In the genomic region with DNA sequence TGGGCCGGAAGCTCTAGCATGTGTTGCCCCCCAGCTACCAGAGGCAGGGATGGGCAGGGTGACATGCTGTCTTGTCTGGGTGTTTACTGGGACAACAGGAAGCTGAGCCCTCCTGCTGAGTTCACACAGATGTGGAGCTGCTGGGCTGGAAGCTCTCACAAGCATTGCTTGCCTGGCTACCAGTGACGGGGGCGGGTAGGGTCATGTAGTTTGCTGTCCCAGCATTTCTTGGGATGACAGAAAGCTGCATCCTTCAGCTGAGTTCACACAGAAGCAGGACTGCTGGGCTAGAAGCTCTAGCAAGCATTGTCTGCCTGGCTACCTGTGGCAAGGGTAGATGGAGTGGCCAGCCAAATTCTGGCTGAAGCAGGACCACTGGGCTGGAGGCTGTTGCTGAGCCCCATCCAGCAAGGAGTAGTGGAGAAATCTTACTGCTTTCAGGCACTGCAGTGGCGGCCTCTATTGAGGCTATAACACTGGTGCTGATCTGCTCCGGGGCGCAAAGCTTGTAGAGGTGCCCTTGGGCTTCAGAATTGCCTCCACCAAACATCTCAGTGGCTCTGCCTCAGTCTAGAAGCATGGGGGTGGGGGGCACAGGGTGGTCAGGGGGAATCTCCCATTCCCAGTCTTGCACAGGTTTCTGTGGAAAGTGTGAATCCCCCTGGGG, we compare ENCODE assay signal across 19 cellular contexts. TPM values are rescaled to one million over a fixed set of nuclear protein-coding genes. Genes with fewer than 3 reads are reported as not detected.
DNase-seq lines count a peak whose midpoint lies in the region; ATAC-seq, FAIRE-seq and TF ChIP-seq lines count a peak whose summit lies in the region.
"Had no signal": no experiment of that assay in that cellular context is flagged by ENCODE, and none has a peak within 500 bp of the region (broad histone marks: within the 10 kb centered on the region; RNA-seq: fewer than 3 reads in every experiment).

No MANE protein-coding gene starts in this region.

- DNase-seq in ELF-1 (ENCODE audit: low read depth, low spot score) (peak; percentile 72), GM12878 (ENCODE audit: low read depth, low spot score) (no peak), left lung (no peak), glutamatergic neuron (no peak), NAMALWA (ENCODE audit: low spot score) (no peak)
- DNase-seq: activated CD4-positive, alpha-beta T cell treated with anti-CD3 and anti-CD28 coated beads for 1 hour; activated T-cell treated with anti-CD3 and anti-CD28 coated beads for 4 hours; CD4-positive, CD25-positive, alpha-beta regulatory T cell; effector memory CD8-positive, alpha-beta T cell; NCI-H1092; NK-92 treated with Interleukin-12 subunit alpha and Interleukin-12 subunit beta, amount 100 ng/mL, for 24 hours; SHP77 treated with DMSO at 0.1 percent for 48 hours; stimulated activated CD4-positive, alpha-beta T cell treated with anti-CD3 and anti-CD28 coated beads, Interleukin-1b, Interleukin-23, amount 100 ng/mL, for 48 hours; testis had no signal

- peaks cover 63% of the 10 kb centered on the region for H3K79me2 ChIP-seq in GM12878 (ENCODE audit: control insufficient read depth, insufficient read depth, low read length)

- H3K4me1 ChIP-seq in BLaER1 treated with 17β-estradiol and CSF1 and Interleukin-3, amounts not matched to agents 10 nM and 100 nM, result peaks cover 7 to 20% (median 11%) of the 10 kb centered on the region in 10 experiments; a peak in 15 of 20 replicates
- H3K4me1 ChIP-seq in GM12878 (ENCODE audit: control insufficient read depth, insufficient read depth, low read length) (no peaks in the 10 kb centered on the region), left lung (peaks cover 0 to 33% of the 10 kb centered on the region in 2 donors)
- H3K4me1 ChIP-seq: testis had no signal

- H3K9me3 Mint-ChIP-seq in glutamatergic neuron (ENCODE audit: unreplicated experiment), result peaks cover 7% of the 10 kb centered on the region

- SMC1A ChIA-PET in GM12878 (lab: Charles Lee; ENCODE audit: uncharacterized antibody, unreplicated experiment), result interaction anchor here (2.3 kb wide), 1 partner anchor 12 kb away, joined by 7 read pairs; no protein-coding TSS in a partner anchor

- peaks cover 11 to 74% (median 22%) of the 10 kb centered on the region in 11 experiments; a peak in 18 of 22 replicates for H4K20me1 ChIP-seq in BLaER1 treated with 17β-estradiol and CSF1 and Interleukin-3, amounts not matched to agents 10 nM and 100 nM
- no peaks in the 10 kb centered on the region for H4K20me1 ChIP-seq in GM12878 (ENCODE audit: control insufficient read depth, insufficient read depth)

- no peak overlapping the region for H3K4me3 ChIP-seq in BLaER1 treated with 17β-estradiol and CSF1 and Interleukin-3, amounts not matched to agents 10 nM and 100 nM
- H3K4me3 ChIP-seq in GM12878 (no peak overlapping the region), left lung (no peak overlapping the region)
- H3K4me3 ChIP-seq: testis had no signal

- peak overlapping the region in 3 of 11 experiments; percentile 9 to 32 (median 16); a peak in 3 of 22 replicates for H3K27ac ChIP-seq in BLaER1 treated with 17β-estradiol and CSF1 and Interleukin-3, amounts not matched to agents 10 nM and 100 nM
- H3K27ac ChIP-seq in GM12878 (ENCODE audit: control insufficient read depth, insufficient read depth) (no peak overlapping the region), left lung (no peak overlapping the region)
- H3K27ac ChIP-seq: testis had no signal

- intact Hi-C loops in GM12878 (cut with micrococcal nuclease; ENCODE audit: unreplicated experiment), result no loop called here
- intact Hi-C loops in left lung (cut with DNase I), result no loop called here

- peaks cover 10% of the 10 kb centered on the region for H3K4me1 Mint-ChIP-seq in glutamatergic neuron (ENCODE audit: low read depth, unreplicated experiment)

- TF ChIP-seq CTCF in GM12878 (IDR thresholded peaks at IDR 0.05 in 2 of 3, conservative IDR thresholded peaks at IDR 0.05 in 1 of 3; ENCODE audit: control insufficient read depth in 2 of 3, extremely low read depth in 1 of 3, insufficient read depth in 1 of 3, low read depth in 3 of 3, low read length in 3 of 3), result no peak
- TF ChIP-seq CTCF in left lung (IDR thresholded peaks at IDR 0.05), result no peak
- no peak for TF ChIP-seq CTCF in glutamatergic neuron (IDR thresholded peaks at IDR 0.05; ENCODE audit: partially characterized antibody, unreplicated experiment)

- peaks cover 36 to 40% (median 37%) of the 10 kb centered on the region in 11 experiments for H3K9me3 ChIP-seq in BLaER1 treated with 17β-estradiol and CSF1 and Interleukin-3, amounts not matched to agents 10 nM and 100 nM (replicated peaks in 1 of 11)
- H3K9me3 ChIP-seq in GM12878 (replicated peaks; ENCODE audit: control insufficient read depth, insufficient read depth, low read length) (peaks cover 22% of the 10 kb centered on the region), left lung (peaks cover 0 to 17% of the 10 kb centered on the region in 2 donors)
- H3K9me3 ChIP-seq: testis had no signal

- peaks cover 40 to 80% (median 60%) of the 10 kb centered on the region in 11 experiments for H3K36me3 ChIP-seq in BLaER1 treated with 17β-estradiol and CSF1 and Interleukin-3, amounts not matched to agents 10 nM and 100 nM
- H3K36me3 ChIP-seq in GM12878 (ENCODE audit: control insufficient read depth in 2 of 2, insufficient read depth in 2 of 2, low read length in 1 of 2) (peaks cover 0 to 8% of the 10 kb centered on the region in 2 experiments; a peak in 3 of 4 replicates), left lung (peaks cover 0 to 9% of the 10 kb centered on the region in 2 donors)

- H3K36me3 Mint-ChIP-seq in glutamatergic neuron (ENCODE audit: unreplicated experiment), result peaks cover 20% of the 10 kb centered on the region

- RAD21 ChIA-PET in GM12878 (lab: Charles Lee; ENCODE audit: unreplicated experiment), result interaction anchor here (1.6 to 2.3 kb wide), 2 partner anchors 20 to 39 kb away, joined by 6 to 7 read pairs; no protein-coding TSS in a partner anchor

- TF ChIP-seq RAD21 in GM12878 (IDR thresholded peaks at IDR 0.05; ENCODE audit: insufficient read depth, low read depth, low read length), result no peak

- POLR2A ChIA-PET in GM12878 (lab: Charles Lee), result interaction anchor here (1.0 kb wide), 1 partner anchor 12 kb away, joined by 3 read pairs; no protein-coding TSS in a partner anchor

- peaks cover 3% of the 10 kb centered on the region for H3K27me3 Mint-ChIP-seq in glutamatergic neuron (ENCODE audit: unreplicated experiment)
- H3K27me3 Mint-ChIP-seq: CD4-positive, CD25-positive, alpha-beta regulatory T cell; effector memory CD8-positive, alpha-beta T cell; IgD-negative memory B cell had no signal

- no TSS peak for BruUV-seq in GM12878 (replicated peaks; lab: Mats Ljungman, UMichigan)

- TF ChIP-seq EP300 in GM12878 (IDR thresholded peaks at IDR 0.05; ENCODE audit: borderline replicate concordance in 1 of 2, control insufficient read depth in 1 of 2, low read depth in 2 of 2, low read length in 2 of 2), result no peak

- H3K4me2 ChIP-seq in BLaER1 treated with 17β-estradiol and CSF1 and Interleukin-3, amounts not matched to agents 10 nM and 100 nM, result peak overlapping the region in 8 of 11 experiments; percentile 3 to 76 (median 41); a peak in 9 of 22 replicates
- H3K4me2 ChIP-seq in GM12878 (ENCODE audit: control insufficient read depth, insufficient read depth), result no peak overlapping the region

- WGBS in GM12878 (ENCODE audit: insufficient coverage, insufficient replicate concordance, low lambda C conversion rate, missing lambda C conversion rate), result 89% methylated on average over 6 of the region's 6 CpGs

- no peak for FAIRE-seq in GM12878 (lab: Jason Lieb, UNC)

- TF ChIP-seq POLR2A in GM12878 (IDR thresholded peaks at IDR 0.05; ENCODE audit: low read depth, low read length), result no peak

- no peaks in the 10 kb centered on the region for H3K27me3 ChIP-seq in BLaER1 treated with 17β-estradiol and CSF1 and Interleukin-3, amounts not matched to agents 10 nM and 100 nM
- H3K27me3 ChIP-seq in GM12878 (replicated peaks in 1 of 2; ENCODE audit: control insufficient read depth in 2 of 2, insufficient read depth in 2 of 2, low read length in 1 of 2), result no peaks in the 10 kb centered on the region
- H3K27me3 ChIP-seq in left lung, result no peaks in the 10 kb centered on the region
- H3K27me3 ChIP-seq: testis had no signal

- H2AFZ ChIP-seq in GM12878 (ENCODE audit: control insufficient read depth, low read depth, low read length), result no peak overlapping the region

- no peak overlapping the region for H3K27ac Mint-ChIP-seq in glutamatergic neuron (ENCODE audit: unreplicated experiment)

- CTCF ChIA-PET in GM12878 (lab: Yijun Ruan, JAX), result interaction anchor here (1.0 kb wide), 1 partner anchor 132 kb away, joined by 3 read pairs; no protein-coding TSS in a partner anchor

- in situ Hi-C loops in GM12878 (cut with MboI), result no loop called here

- no peak overlapping the region for H3K4me3 Mint-ChIP-seq in glutamatergic neuron (ENCODE audit: unreplicated experiment)
- H3K4me3 Mint-ChIP-seq: effector memory CD8-positive, alpha-beta T cell had no signal

- ATAC-seq in GM12878 (peak; percentile 30; the same call in 2 of the 3 replicates), left lung (peak; percentile 33), HG03342 (IDR thresholded peaks at IDR 0.05; ENCODE audit: unreplicated experiment) (no peak)
- ATAC-seq: activated naive CD4-positive, alpha-beta T cell treated with anti-CD3 and anti-CD28 coated beads, Interleukin-2, amount 50 U/mL, for 72 hours; effector memory CD8-positive, alpha-beta T cell; HCT116 had no signal

- H3K9ac ChIP-seq in BLaER1 treated with 17β-estradiol and CSF1 and Interleukin-3, amounts not matched to agents 10 nM and 100 nM, result peak overlapping the region in 1 of 11 experiments; percentile 15; a peak in 1 of 22 replicates
- H3K9ac ChIP-seq in GM12878 (ENCODE audit: control insufficient read depth, insufficient read depth, low read length), result no peak overlapping the region

RNA-seq across cellular contexts. Expression of gene POLK, which starts 25.1 kb away (rescaled TPM):
- total RNA-seq in GM12878 (2013; cell fraction: nucleolus; rRNA removed), result 231 and 234 TPM in 2 replicates
- total RNA-seq in GM12878 (2014; rRNA removed) (29.0 and 36.8 TPM in 2 replicates), GM12878 (2014; rRNA removed; fragmentation: Illumina TruSeq; extraction: Trizol) (39.9 and 42.0 TPM in 2 replicates), GM12878 (2021) (25.6 and 26.6 TPM in 2 replicates), left lung (10 to 100 TPM; 33.0 to 33.5 TPM), glutamatergic neuron (ENCODE audit: unreplicated experiment) (28.9 TPM)
- 7.1 TPM for polyA plus RNA-seq in GM12878 (2011; ENCODE audit: low read depth)
- polyA plus RNA-seq in GM12878 (2011; rRNA removed) (47.6 and 75.0 TPM in 2 replicates), GM12878 (2014; fragmentation: Illumina TruSeq; extraction: Trizol) (36.7 and 44.0 TPM in 2 replicates), GM12878 (2014; fragmentation: Nextera tagmentation; extraction: Ambion mirVana) (10 to 100 TPM; 10.4 to 10.7 TPM), GM12878 (2014; rRNA removed) (15.0 and 20.9 TPM in 2 replicates), GM12878 (2016; fragmentation: Nextera tagmentation; extraction: Ambion mirVana) (10 to 100 TPM; 29.0 to 32.0 TPM)
- polyA plus RNA-seq in GM12878 (2011; cell fraction: cytosol; rRNA removed), result 15.9 and 19.4 TPM in 2 replicates
- 29.1 and 39.9 TPM in 2 replicates for polyA plus RNA-seq in GM12878 (2011; cell fraction: nucleus; rRNA removed)
- 10.4 and 16.5 TPM in 2 replicates for polyA plus RNA-seq in GM12878 (2012)
- 50.9 and 127 TPM in 2 replicates for polyA minus RNA-seq in GM12878 (2011; rRNA and poly(A)+ RNA removed)
- polyA minus RNA-seq in GM12878 (2011; cell fraction: cytosol; rRNA and poly(A)+ RNA removed), result 17.5 and 25.1 TPM in 2 replicates
- 33.9 and 57.1 TPM in 2 replicates for polyA minus RNA-seq in GM12878 (2011; cell fraction: nucleus; rRNA and poly(A)+ RNA removed)

RNA-seq across cellular contexts. Expression of gene CERT1, which starts 25.4 kb away (rescaled TPM):
- 213 and 216 TPM in 2 replicates for total RNA-seq in GM12878 (2013; cell fraction: nucleolus; rRNA removed)
- total RNA-seq in GM12878 (2014; rRNA removed), result 13.3 and 13.4 TPM in 2 replicates
- total RNA-seq in GM12878 (2014; rRNA removed; fragmentation: Illumina TruSeq; extraction: Trizol), result 35.3 and 36.7 TPM in 2 replicates
- total RNA-seq in GM12878 (2021), result 30.2 and 30.7 TPM in 2 replicates
- 11.9 TPM for polyA plus RNA-seq in GM12878 (2011; ENCODE audit: low read depth)
- 26.5 and 27.6 TPM in 2 replicates for polyA plus RNA-seq in GM12878 (2011; rRNA removed)
- 11.6 and 28.3 TPM in 2 replicates for polyA plus RNA-seq in GM12878 (2011; cell fraction: cytosol; rRNA removed)
- polyA plus RNA-seq in GM12878 (2011; cell fraction: nucleus; rRNA removed), result 23.0 and 25.2 TPM in 2 replicates
- polyA plus RNA-seq in GM12878 (2012), result 15.4 and 25.1 TPM in 2 replicates
- polyA plus RNA-seq in GM12878 (2014; fragmentation: Illumina TruSeq; extraction: Trizol), result 32.5 and 43.2 TPM in 2 replicates
- 10 to 100 TPM in 1 of 2 experiments, 1 to 10 TPM in 1; 7.7 to 10.4 TPM for polyA plus RNA-seq in GM12878 (2014; fragmentation: Nextera tagmentation; extraction: Ambion mirVana)
- polyA plus RNA-seq in GM12878 (2014; rRNA removed), result 11.1 and 14.1 TPM in 2 replicates
- polyA plus RNA-seq in GM12878 (2016; fragmentation: Nextera tagmentation; extraction: Ambion mirVana), result 10 to 100 TPM; 24.6 to 29.9 TPM
- polyA minus RNA-seq in GM12878 (2011; rRNA and poly(A)+ RNA removed), result 57.1 and 106 TPM in 2 replicates
- polyA minus RNA-seq in GM12878 (2011; cell fraction: cytosol; rRNA and poly(A)+ RNA removed), result 19.9 and 22.8 TPM in 2 replicates
- polyA minus RNA-seq in GM12878 (2011; cell fraction: nucleus; rRNA and poly(A)+ RNA removed), result 41.0 and 78.9 TPM in 2 replicates
- 10 to 100 TPM; 63.4 to 72.7 TPM for total RNA-seq in left lung
- 45.4 TPM for total RNA-seq in glutamatergic neuron (ENCODE audit: unreplicated experiment)
